In genomic region chr16:81831722-81832126, GRCh38 we compare ENCODE assay signal across 10 cellular contexts. TPM values are rescaled to one million over a fixed set of nuclear protein-coding genes. Genes with fewer than 3 reads are reported as not detected.
A peak's percentile ranks its signal among the peaks of the same experiment; 100 is the strongest.
DNase-seq lines count a peak whose midpoint lies in the region; ATAC-seq and FAIRE-seq lines count a peak whose summit lies in the region.
"Had no signal": no experiment of that assay in that cellular context is flagged by ENCODE, and none has a peak within 500 bp of the region (broad histone marks: within the 10 kb centered on the region; RNA-seq: fewer than 3 reads in every experiment).

No MANE protein-coding gene starts in this region.

- peak; percentile 36 to 63 for ATAC-seq in activated CD4-positive, CD25-positive, alpha-beta regulatory T cell treated with anti-CD3 and anti-CD28 coated beads, Interleukin-2, amount 50 U/mL, for 24 hours
- ATAC-seq in HG03025 (IDR thresholded peaks at IDR 0.05; ENCODE audit: low FRiP score, unreplicated experiment) = peak; percentile 59

- no peaks in the 10 kb centered on the region for H3K27me3 ChIP-seq in small intestine (ENCODE audit: control insufficient read depth in 2 of 2, insufficient read depth in 2 of 2, low read length in 2 of 2)

- no peak for DNase-seq in activated CD4-positive, CD25-positive, alpha-beta regulatory T cell treated with anti-CD3 and anti-CD28 coated beads, Interleukin-2, amount 50 U/mL, for 72 hours
- DNase-seq in SIG-M5 treated with dmso at 0.1 percent for 504 hours (lab: John Stamatoyannopoulos, UW; ENCODE audit: unreplicated experiment) (peak; percentile 96), small intestine (peak; percentile 39), SW480 (ENCODE audit: low spot score) (no peak), cerebellar nuclear complex (lab: John Stamatoyannopoulos, UW) (no peak)

- intact Hi-C loops in dendritic cell treated with granulocyte-macrophage colony-stimulating factor and Interleukin-4, amounts not matched to agents 40 ng/mL and 50 ng/mL, for 4 days (cut with micrococcal nuclease) = loop anchor here (10.0 kb wide), 1 partner anchor 87 kb away; no protein-coding TSS in a partner anchor

- no peaks in the 10 kb centered on the region for H3K4me1 ChIP-seq in small intestine (ENCODE audit: control insufficient read depth in 2 of 2, insufficient read depth in 1 of 2, low read depth in 1 of 2, low read length in 1 of 2)

- H3K27ac Mint-ChIP-seq in dendritic cell treated with granulocyte-macrophage colony-stimulating factor and Interleukin-4, amounts not matched to agents 40 ng/mL and 50 ng/mL, for 4 days = peak overlapping the region; percentile 64
- H3K27ac Mint-ChIP-seq: activated naive CD8-positive, alpha-beta T cell had no signal

- 71 to 86% (median 71%) methylated on average over 8 of the region's 8 CpGs for WGBS in small intestine, 3 donors

- FAIRE-seq in small intestine (lab: Jason Lieb, UNC) = no peak
- FAIRE-seq: A204.1 had no signal

- no peaks in the 10 kb centered on the region for H3K36me3 ChIP-seq in small intestine (ENCODE audit: control insufficient read depth in 2 of 2, insufficient read depth in 2 of 2, low read length in 2 of 2)

- H3K27ac ChIP-seq in small intestine (ENCODE audit: low read depth in 1 of 2, low read length in 1 of 2) = peak overlapping the region; percentile 35 to 65

- no peaks in the 10 kb centered on the region for H3K27me3 Mint-ChIP-seq in dendritic cell treated with granulocyte-macrophage colony-stimulating factor and Interleukin-4, amounts not matched to agents 40 ng/mL and 50 ng/mL, for 4 days

- peaks cover 83% of the 10 kb centered on the region for H3K4me1 Mint-ChIP-seq in dendritic cell treated with granulocyte-macrophage colony-stimulating factor and Interleukin-4, amounts not matched to agents 40 ng/mL and 50 ng/mL, for 4 days (ENCODE audit: low read depth)

- peaks cover 63% of the 10 kb centered on the region for H3K36me3 Mint-ChIP-seq in dendritic cell treated with granulocyte-macrophage colony-stimulating factor and Interleukin-4, amounts not matched to agents 40 ng/mL and 50 ng/mL, for 4 days (ENCODE audit: low read depth)

- H3K4me3 Mint-ChIP-seq in dendritic cell treated with granulocyte-macrophage colony-stimulating factor and Interleukin-4, amounts not matched to agents 40 ng/mL and 50 ng/mL, for 4 days = peak overlapping the region; percentile 13
- H3K4me3 Mint-ChIP-seq: activated naive CD8-positive, alpha-beta T cell had no signal

- no peaks in the 10 kb centered on the region for H3K9me3 Mint-ChIP-seq in dendritic cell treated with granulocyte-macrophage colony-stimulating factor and Interleukin-4, amounts not matched to agents 40 ng/mL and 50 ng/mL, for 4 days

- no peaks in the 10 kb centered on the region for H3K9me3 ChIP-seq in small intestine (ENCODE audit: control insufficient read depth, low read depth)

- no peak overlapping the region for H3K4me3 ChIP-seq in small intestine (ENCODE audit: low read depth in 1 of 2, low read length in 2 of 2)

RNA-seq across cellular contexts. Expression of gene PLCG2, which starts 52.6 kb away (rescaled TPM):
- 10 to 100 TPM in 2 of 3 donors, 1 to 10 TPM in 1; 8.4 to 27.5 (median 10.3) TPM for polyA plus RNA-seq in small intestine

Comparison
In these comparisons a context has a peak if more than half of its experiments do, and no peak if none do; other contexts are left out.
1. DNase-seq: peak in SIG-M5 treated with dmso at 0.1 percent for 504 hours (single experiment) and small intestine (single experiment); none in activated CD4-positive, CD25-positive, alpha-beta regulatory T cell treated with anti-CD3 and anti-CD28 coated beads, Interleukin-2, amount 50 U/mL, for 72 hours (single experiment), SW480 (single experiment) and cerebellar nuclear complex (0 of 2).